ENCODE assay signal across 21 cellular contexts in genomic region chr6:140427842-140428241, GRCh38.
DNase-seq lines count a peak whose midpoint lies in the region; ATAC-seq and TF ChIP-seq lines count a peak whose summit lies in the region.
"Had no signal": no experiment of that assay in that cellular context is flagged by ENCODE, and none has a peak within 500 bp of the region (broad histone marks: within the 10 kb centered on the region; RNA-seq: fewer than 3 reads in every experiment).

No MANE protein-coding gene starts in this region.

- peak; percentile 64 for ATAC-seq in HG02678 (IDR thresholded peaks at IDR 0.05; ENCODE audit: unreplicated experiment)
- no peak for ATAC-seq in HG02970 (IDR thresholded peaks at IDR 0.05; ENCODE audit: low FRiP score, unreplicated experiment)
- ATAC-seq: left lobe of liver, Panc1, SK-N-SH treated with all-trans-retinoic acid at 6 μM for 48 hours had no signal

- no peaks in the 10 kb centered on the region for H3K4me1 Mint-ChIP-seq in endodermal cell
- H3K4me1 Mint-ChIP-seq: nephron had no signal

- DNase-seq in GM12864 (ENCODE audit: low read depth) (no peak), RKO (ENCODE audit: low spot score) (peak; percentile 9), endodermal cell (peak; percentile 52), NOMO-1 (lab: John Stamatoyannopoulos, UW; ENCODE audit: unreplicated experiment in 2 of 2) (no peak), NCI-H187 (lab: John Stamatoyannopoulos, UW) (no peak), substantia nigra (lab: John Stamatoyannopoulos, UW) (no peak)
- DNase-seq: activated CD4-positive, alpha-beta T cell treated with anti-CD3 and anti-CD28 coated beads for 4 hours; amygdala; central memory CD4-positive, alpha-beta T cell; midbrain; NCI-H1092 treated with DMSO at 0.1 percent for 48 hours; NCI-H526 treated with DMSO at 0.1 percent for 48 hours; posterior cingulate gyrus; stimulated activated naive CD4-positive, alpha-beta T cell; thyroid gland had no signal

- TF ChIP-seq CTCF in GM12864 (IDR thresholded peaks at IDR 0.05; ENCODE audit: low read depth, low read length, missing control alignments), result peak; percentile 18
- peak; percentile 53 for TF ChIP-seq CTCF in endodermal cell (conservative IDR thresholded peaks at IDR 0.05)

- H3K4me3 ChIP-seq in GM12864 (ENCODE audit: low read depth, low read length) (no peak overlapping the region), endodermal cell (ENCODE audit: low read length) (no peak overlapping the region)
- H3K4me3 ChIP-seq: thyroid gland had no signal

- H3K36me3 Mint-ChIP-seq in endodermal cell (ENCODE audit: low read depth), result peaks cover under 1% of the 10 kb centered on the region

- no peak overlapping the region for H3K4me3 Mint-ChIP-seq in endodermal cell
- H3K4me3 Mint-ChIP-seq: nephron had no signal

- H3K4me1 ChIP-seq in endodermal cell (ENCODE audit: control insufficient read depth, insufficient read depth, low read length), result no peaks in the 10 kb centered on the region
- H3K4me1 ChIP-seq: thyroid gland had no signal

- H3K9me3 Mint-ChIP-seq in endodermal cell, result peaks cover 14% of the 10 kb centered on the region

- H3K36me3 ChIP-seq in endodermal cell (ENCODE audit: control insufficient read depth, insufficient read depth, low read length), result no peaks in the 10 kb centered on the region
- H3K36me3 ChIP-seq: thyroid gland had no signal

- no peak overlapping the region for H3K9ac ChIP-seq in endodermal cell (ENCODE audit: extremely low read depth, low read length, poor library complexity, severe bottlenecking)

- no peaks in the 10 kb centered on the region for H3K27me3 ChIP-seq in endodermal cell (ENCODE audit: control insufficient read depth, insufficient read depth, low read length, poor library complexity, severe bottlenecking)
- H3K27me3 ChIP-seq: thyroid gland had no signal

- no peaks in the 10 kb centered on the region for H3K27me3 Mint-ChIP-seq in endodermal cell (ENCODE audit: insufficient read depth)

- H3K27ac ChIP-seq in endodermal cell (ENCODE audit: low read depth, low read length), result no peak overlapping the region
- no peak overlapping the region for H3K27ac ChIP-seq in substantia nigra (ENCODE audit: low read depth, low read length, poor library complexity, severe bottlenecking)
- H3K27ac ChIP-seq: thyroid gland had no signal

- H3K27ac Mint-ChIP-seq in endodermal cell, result no peak overlapping the region
- H3K27ac Mint-ChIP-seq: nephron had no signal

- H3K9me3 ChIP-seq in endodermal cell (ENCODE audit: control insufficient read depth, low read length), result peaks cover 8% of the 10 kb centered on the region
- H3K9me3 ChIP-seq: thyroid gland had no signal

- 90 to 100% methylated on average over 2 of the region's 2 CpGs for WGBS in endodermal cell (ENCODE audit: insufficient coverage in 1 of 2, insufficient read length in 1 of 2), 2 experiments

Comparison
In these comparisons a context has a peak if more than half of its experiments do, and no peak if none do; other contexts are left out.
1. DNase-seq: peak in RKO (single experiment) and endodermal cell (single experiment); none in GM12864 (single experiment), NOMO-1 (0 of 2), NCI-H187 (0 of 2) and substantia nigra (0 of 49).